In genomic region chr5:170273968-170274710, GRCh38 we compare ENCODE assay signal across 8 cellular contexts. TPM values are rescaled to one million over a fixed set of nuclear protein-coding genes. Genes with fewer than 3 reads are reported as not detected.
DNase-seq lines count a peak whose midpoint lies in the region; ATAC-seq, FAIRE-seq and TF ChIP-seq lines count a peak whose summit lies in the region.

No MANE protein-coding gene starts in this region.

- H3K4me3 ChIP-seq in BJ (ENCODE audit: low read depth, low read length), result no peak overlapping the region
- peak overlapping the region in 1 of 8 donors; percentile 3 for H3K4me3 ChIP-seq in spleen

- peak; percentile 21 to 44 (median 34) for ATAC-seq in T-cell (replicated peaks in 1 of 4)
- ATAC-seq in central memory CD8-positive, alpha-beta T cell (replicated peaks; ENCODE audit: extremely low read depth, poor library complexity, severe bottlenecking), result peak; percentile 38
- ATAC-seq in GM19455 (IDR thresholded peaks at IDR 0.05; ENCODE audit: unreplicated experiment), result no peak
- ATAC-seq in GM18909 (IDR thresholded peaks at IDR 0.05; ENCODE audit: poor library complexity, unreplicated experiment), result no peak

- DNase-seq in BJ (ENCODE audit: low read depth) (no peak), HTR-8/SVneo (ENCODE audit: insufficient read length, low spot score) (peak; percentile 38), T-cell (peak in 33 of 34 experiments; percentile 45 to 79 (median 65)), spleen (no peak), D721Med (ENCODE audit: insufficient read length, low spot score) (no peak)
- peak in 1 of 2 donors; percentile 66 for DNase-seq in central memory CD8-positive, alpha-beta T cell (ENCODE audit: low spot score in 2 of 2)

- POLR2A ChIA-PET in BJ (lab: Charles Lee), result no interaction called here
- POLR2A ChIA-PET in T-cell (lab: Charles Lee), result interaction anchor here (1.0 to 1.2 kb wide), 2 partner anchors 24 to 57 kb away, joined by 3 read pairs; partner anchors contain the start of gene LCP2 (in 1 of the 2)

- FAIRE-seq in HTR-8/SVneo (lab: Jason Lieb, UNC), result no peak
- FAIRE-seq in D721Med (lab: Jason Lieb, UNC), result no peak

- no peaks in the 10 kb centered on the region for H3K9me3 ChIP-seq in spleen

- no peaks in the 10 kb centered on the region for H3K36me3 ChIP-seq in BJ (ENCODE audit: control insufficient read depth, insufficient read depth, low read length)
- H3K36me3 ChIP-seq in spleen, result peaks cover 0 to 78% (median 24%) of the 10 kb centered on the region in 6 donors

- H3K27me3 ChIP-seq in BJ (ENCODE audit: control insufficient read depth, insufficient read depth, low read length), result no peaks in the 10 kb centered on the region; the same call in 1 of the 2 replicates
- no peaks in the 10 kb centered on the region for H3K27me3 ChIP-seq in spleen (replicated peaks in 1 of 7)

- 56 to 76% (median 65%) methylated on average over 8 of the region's 8 CpGs for WGBS in spleen, 5 donors

- H3K4me1 Mint-ChIP-seq in T-cell, result peaks cover 93% of the 10 kb centered on the region in 3 donors
- peaks cover 91% of the 10 kb centered on the region for H3K4me1 Mint-ChIP-seq in central memory CD8-positive, alpha-beta T cell

- 0 out of 2 replicates have a peak, but pooled peaks have one; percentile 5 for TF ChIP-seq CTCF in BJ (IDR thresholded peaks at IDR 0.05; ENCODE audit: insufficient read depth, low read depth, low read length)
- TF ChIP-seq CTCF in spleen (IDR thresholded peaks at IDR 0.05 in 8 of 11, conservative IDR thresholded peaks at IDR 0.05 in 3 of 11), result peak in 7 of 11 experiments; percentile 10 to 60 (median 19)
- TF ChIP-seq CTCF in D721Med (IDR thresholded peaks at IDR 0.05; ENCODE audit: insufficient read depth, missing control alignments), result no peak

- peak overlapping the region; percentile 97 to 99 for H3K27ac Mint-ChIP-seq in T-cell
- H3K27ac Mint-ChIP-seq in central memory CD8-positive, alpha-beta T cell (ENCODE audit: low read depth), result peak overlapping the region; percentile 99

- CTCF ChIA-PET in BJ (lab: Yijun Ruan, JAX), result interaction anchor here (0.8 kb wide), 1 partner anchor 8 kb away, joined by 3 read pairs; no protein-coding TSS in a partner anchor
- CTCF ChIA-PET in T-cell (lab: Charles Lee), result interaction anchor here (0.6 to 8.2 kb wide), 29 partner anchors 8 to 161 kb away, joined by 3 to 111 read pairs (median 7); partner anchors contain the start of gene LCP2 (in 2 of the 2)

- H3K27me3 Mint-ChIP-seq in T-cell, result no peaks in the 10 kb centered on the region
- no peaks in the 10 kb centered on the region for H3K27me3 Mint-ChIP-seq in central memory CD8-positive, alpha-beta T cell

- H3K9me3 Mint-ChIP-seq in T-cell, result no peaks in the 10 kb centered on the region
- H3K9me3 Mint-ChIP-seq in central memory CD8-positive, alpha-beta T cell, result no peaks in the 10 kb centered on the region

- H3K4me1 ChIP-seq in spleen, result peaks cover 49 to 99% (median 93%) of the 10 kb centered on the region in 6 donors

- peaks cover 62% of the 10 kb centered on the region for H3K36me3 Mint-ChIP-seq in T-cell
- peaks cover 84% of the 10 kb centered on the region for H3K36me3 Mint-ChIP-seq in central memory CD8-positive, alpha-beta T cell (ENCODE audit: insufficient read depth)

- peak overlapping the region; percentile 66 to 99 (median 77) for H3K4me3 Mint-ChIP-seq in T-cell
- peak overlapping the region; percentile 79 for H3K4me3 Mint-ChIP-seq in central memory CD8-positive, alpha-beta T cell

- no peak for TF ChIP-seq POLR2A in spleen (IDR thresholded peaks at IDR 0.05)

- peak overlapping the region in 6 of 8 donors; percentile 26 to 99 (median 82) for H3K27ac ChIP-seq in spleen

- intact Hi-C loops in spleen (cut with DNase I; ENCODE audit: low total_unique reads), result no loop called here

RNA-seq across cellular contexts. Expression of gene LCP2, which starts 23.4 kb away (rescaled TPM):
- polyA plus RNA-seq in BJ (2011; rRNA removed), result not detected in 2 replicates
- polyA minus RNA-seq in BJ (2011; rRNA and poly(A)+ RNA removed), result not detected in 2 replicates
- total RNA-seq in T-cell, result 100 to 1,000 TPM; 355 to 394 (median 374) TPM
- 100 to 1,000 TPM; 186 to 272 (median 219) TPM for total RNA-seq in spleen
- polyA plus RNA-seq in spleen, result 10 to 100 TPM; 28.3 to 33.1 (median 29.3) TPM

RNA-seq across cellular contexts. Expression of gene C5orf58, which starts 41.4 kb away (rescaled TPM):
- polyA plus RNA-seq in BJ (2011; rRNA removed), result not detected in 2 replicates
- not detected in 2 replicates for polyA minus RNA-seq in BJ (2011; rRNA and poly(A)+ RNA removed)
- not detected for total RNA-seq in T-cell
- total RNA-seq in spleen, result not detected
- under 1 TPM in 1 of 3 donors, not detected in 2; 0.35 TPM for polyA plus RNA-seq in spleen

Comparison
In these comparisons a context has a peak if more than half of its experiments do, and no peak if none do; other contexts are left out.
1. DNase-seq: peak in HTR-8/SVneo (single experiment) and T-cell (33 of 34); none in BJ (single experiment), spleen (single experiment) and D721Med (single experiment).
2. ATAC-seq: peak in T-cell (4 of 4) and central memory CD8-positive, alpha-beta T cell (single experiment); none in GM19455 (single experiment) and GM18909 (single experiment).